In the genomic region with DNA sequence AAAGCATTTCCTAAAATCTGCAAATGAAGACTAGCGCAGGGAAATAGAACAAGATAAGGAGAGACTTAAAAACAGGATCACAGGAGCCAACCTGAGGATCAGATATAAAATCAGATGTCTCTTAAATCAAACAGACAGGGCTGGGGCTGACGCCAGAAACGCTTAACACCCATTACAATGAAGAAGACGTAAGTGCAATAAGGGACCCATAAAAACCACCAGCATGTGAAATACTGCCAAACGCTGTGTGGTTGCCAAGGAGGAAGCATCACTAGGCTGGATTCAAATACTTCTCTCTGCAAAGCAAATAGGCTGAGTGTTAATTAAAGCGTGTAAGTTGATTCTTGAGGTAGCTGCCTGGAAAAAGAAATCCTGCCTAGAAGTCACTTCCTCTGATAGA, we compare ENCODE assay signal across 11 cellular contexts.
A peak's percentile ranks its signal among the peaks of the same experiment; 100 is the strongest.
DNase-seq lines count a peak whose midpoint lies in the region; ATAC-seq lines count a peak whose summit lies in the region.
"Had no signal": no experiment of that assay in that cellular context is flagged by ENCODE, and none has a peak within 500 bp of the region (broad histone marks: within the 10 kb centered on the region; RNA-seq: fewer than 3 reads in every experiment).

No MANE protein-coding gene starts in this region.

- ATAC-seq in GM19395 (IDR thresholded peaks at IDR 0.05; ENCODE audit: unreplicated experiment) (no peak), GM21381 (IDR thresholded peaks at IDR 0.05; ENCODE audit: unreplicated experiment) (no peak)
- ATAC-seq: heart left ventricle, Right ventricle myocardium inferior had no signal

- peak; percentile 25 to 27 for DNase-seq in Kasumi-1 (lab: John Stamatoyannopoulos, UW)
- DNase-seq in NCI-H2196 (lab: John Stamatoyannopoulos, UW; ENCODE audit: unreplicated experiment) = peak; percentile 76
- peak; percentile 43 for DNase-seq in cerebellum (ENCODE audit: low spot score)
- peak; percentile 92 for DNase-seq in renal cortical epithelial cell (ENCODE audit: low read depth)
- DNase-seq in GDM1 (lab: John Stamatoyannopoulos, UW) = no peak
- no peak for DNase-seq in SW 1271 (lab: John Stamatoyannopoulos, UW)
- DNase-seq: GF-D8, heart left ventricle had no signal

Comparison
In these comparisons a context has a peak if more than half of its experiments do, and no peak if none do; other contexts are left out.
1. DNase-seq: peak in Kasumi-1 (2 of 2), NCI-H2196 (single experiment), cerebellum (single experiment) and renal cortical epithelial cell (single experiment); none in GDM1 (single experiment) and SW 1271 (0 of 2).